ENCODE assay signal across 1 cellular context in the genomic region with DNA sequence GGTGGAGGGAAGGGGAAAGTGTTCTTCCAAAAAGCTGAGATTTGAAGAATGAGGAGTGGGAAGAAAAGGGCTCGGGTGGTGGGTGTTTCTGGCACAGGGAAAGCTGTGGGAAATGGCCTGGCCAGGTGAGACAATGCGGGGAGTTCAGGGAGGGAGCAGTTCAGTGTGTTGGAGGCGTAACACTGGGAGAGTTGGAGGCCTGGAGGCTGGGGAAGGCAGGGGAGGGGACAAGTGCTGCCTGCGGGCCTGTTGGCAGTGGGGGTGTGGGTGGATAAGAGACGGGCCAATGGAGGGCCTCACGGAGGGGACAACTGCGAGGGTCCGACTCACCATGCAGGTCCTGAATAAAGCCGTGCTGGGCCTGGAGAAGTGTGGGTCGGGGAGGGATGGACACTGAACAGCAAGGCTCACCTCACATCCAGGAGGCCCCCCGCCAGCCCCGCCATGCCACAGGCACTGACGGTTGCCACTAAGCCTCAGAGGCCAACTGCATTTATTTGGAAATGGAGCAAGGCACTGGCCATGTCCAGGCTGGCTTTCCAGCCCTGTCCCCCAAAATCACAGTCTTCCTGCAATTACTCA.
TF ChIP-seq lines count a peak whose summit lies in the region.

No MANE protein-coding gene starts in this region.

TF ChIP-seq in HEK293, 187 proteins besides CTCF, POLR2A, EP300 and RAD21 (continued from another document):
- TF ChIP-seq, protein P1, sequence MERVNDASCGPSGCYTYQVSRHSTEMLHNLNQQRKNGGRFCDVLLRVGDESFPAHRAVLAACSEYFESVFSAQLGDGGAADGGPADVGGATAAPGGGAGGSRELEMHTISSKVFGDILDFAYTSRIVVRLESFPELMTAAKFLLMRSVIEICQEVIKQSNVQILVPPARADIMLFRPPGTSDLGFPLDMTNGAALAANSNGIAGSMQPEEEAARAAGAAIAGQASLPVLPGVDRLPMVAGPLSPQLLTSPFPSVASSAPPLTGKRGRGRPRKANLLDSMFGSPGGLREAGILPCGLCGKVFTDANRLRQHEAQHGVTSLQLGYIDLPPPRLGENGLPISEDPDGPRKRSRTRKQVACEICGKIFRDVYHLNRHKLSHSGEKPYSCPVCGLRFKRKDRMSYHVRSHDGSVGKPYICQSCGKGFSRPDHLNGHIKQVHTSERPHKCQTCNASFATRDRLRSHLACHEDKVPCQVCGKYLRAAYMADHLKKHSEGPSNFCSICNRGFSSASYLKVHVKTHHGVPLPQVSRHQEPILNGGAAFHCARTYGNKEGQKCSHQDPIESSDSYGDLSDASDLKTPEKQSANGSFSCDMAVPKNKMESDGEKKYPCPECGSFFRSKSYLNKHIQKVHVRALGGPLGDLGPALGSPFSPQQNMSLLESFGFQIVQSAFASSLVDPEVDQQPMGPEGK (tag by site-specific recombination; IDR thresholded peaks at IDR 0.05), result no peak
